ENCODE assay signal across 14 cellular contexts in genomic region chr10:124653811-124654651, GRCh38.
A peak's percentile ranks its signal among the peaks of the same experiment; 100 is the strongest.
DNase-seq lines count a peak whose midpoint lies in the region; ATAC-seq, FAIRE-seq and TF ChIP-seq lines count a peak whose summit lies in the region.
"Had no signal": no experiment of that assay in that cellular context is flagged by ENCODE, and none has a peak within 500 bp of the region (broad histone marks: within the 10 kb centered on the region; RNA-seq: fewer than 3 reads in every experiment).

No MANE protein-coding gene starts in this region.

- FAIRE-seq in bronchial epithelial cell (lab: Jason Lieb, UNC) = peak; percentile 50

- ATAC-seq in left lobe of liver = peak; percentile 21
- ATAC-seq in HG02970 (IDR thresholded peaks at IDR 0.05; ENCODE audit: low FRiP score, unreplicated experiment) = no peak
- ATAC-seq: activated naive CD4-positive, alpha-beta T cell treated with anti-CD3 and anti-CD28 coated beads, Interleukin-2, amount 50 U/mL, for 72 hours; Panc1; stimulated activated naive CD8-positive, alpha-beta T cell treated with anti-CD3 and anti-CD28 coated beads, Interleukin-15, amount 100 ng/mL, for 72 hours had no signal

- H3K4me3 ChIP-seq in bronchial epithelial cell (ENCODE audit: low read depth, low read length) = no peak overlapping the region

- TF ChIP-seq CTCF in bronchial epithelial cell (IDR thresholded peaks at IDR 0.05; ENCODE audit: insufficient read depth, low read length, severe bottlenecking) = no peak

- H3K27me3 ChIP-seq in bronchial epithelial cell (ENCODE audit: control insufficient read depth, insufficient read depth, low read length) = no peaks in the 10 kb centered on the region

- peak overlapping the region; percentile 98 for H3K27ac ChIP-seq in substantia nigra (ENCODE audit: low read depth, low read length, poor library complexity, severe bottlenecking)

- DNase-seq in NCI-H1105 treated with DMSO at 0.1 percent for 48 hours (lab: John Stamatoyannopoulos, UW) = peak; percentile 62
- peak; percentile 80 for DNase-seq in bronchial epithelial cell (ENCODE audit: low read depth)
- no peak for DNase-seq in left lobe of liver (ENCODE audit: low spot score)
- DNase-seq in substantia nigra (lab: John Stamatoyannopoulos, UW) = peak in 2 of 49 donors; percentile 42 to 88
- no peak for DNase-seq in H4 (ENCODE audit: low spot score)
- no peak for DNase-seq in T-helper 9 cell
- no peak for DNase-seq in stimulated activated CD4-positive, alpha-beta T cell treated with anti-CD3 and anti-CD28 coated beads, Interleukin-1b, Interleukin-23, amount 100 ng/mL, for 48 hours
- DNase-seq: activated CD4-positive, CD25-positive, alpha-beta regulatory T cell; mesendoderm; NCI-H2107; stimulated activated naive CD8-positive, alpha-beta T cell treated with anti-CD3 and anti-CD28 coated beads, Interleukin-15, amount 100 ng/mL, for 72 hours had no signal

- H3K36me3 ChIP-seq in bronchial epithelial cell (ENCODE audit: control insufficient read depth, insufficient read depth, low read length) = peaks cover 4% of the 10 kb centered on the region

Comparison
In these comparisons a context has a peak if more than half of its experiments do, and no peak if none do; other contexts are left out.
1. DNase-seq: peak in NCI-H1105 treated with DMSO at 0.1 percent for 48 hours (single experiment) and bronchial epithelial cell (single experiment); none in left lobe of liver (single experiment), H4 (single experiment), T-helper 9 cell (single experiment) and stimulated activated CD4-positive, alpha-beta T cell treated with anti-CD3 and anti-CD28 coated beads, Interleukin-1b, Interleukin-23, amount 100 ng/mL, for 48 hours (single experiment).